In the genomic region with DNA sequence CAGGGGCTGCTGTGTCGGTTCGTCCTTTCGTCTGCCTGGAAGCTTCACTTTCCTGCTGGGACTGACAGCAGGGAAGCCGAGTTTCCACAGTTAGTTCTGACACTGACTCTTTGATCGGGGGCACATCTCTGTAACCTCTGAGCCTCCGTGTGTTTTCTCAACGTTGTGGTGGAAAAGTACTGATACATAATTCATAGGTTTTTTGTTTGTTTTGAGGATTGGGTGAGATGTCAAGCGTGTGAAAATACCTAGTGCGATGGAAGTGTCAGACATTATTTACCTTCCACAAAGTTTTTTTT, we compare ENCODE assay signal across 8 cellular contexts. TPM values are rescaled to one million over a fixed set of nuclear protein-coding genes. Genes with fewer than 3 reads are reported as not detected.
DNase-seq lines count a peak whose midpoint lies in the region; ATAC-seq and TF ChIP-seq lines count a peak whose summit lies in the region.

No MANE protein-coding gene starts in this region.

- intact Hi-C loops in left colon (cut with DNase I, micrococcal nuclease) = loop anchor here in 1 of 2 donors (10.0 kb wide), 1 partner anchor 224 kb away; a partner anchor contains a TSS

- peak overlapping the region; percentile 96 for H3K9ac ChIP-seq in BLaER1

- peak overlapping the region; percentile 89 for H3K4me3 ChIP-seq in BLaER1
- H3K4me3 ChIP-seq in tibial nerve = peak overlapping the region; percentile 90 to 97 (median 92)

- H3K27ac Mint-ChIP-seq in activated naive CD8-positive, alpha-beta T cell treated with anti-CD3 and anti-CD28 coated beads, Interleukin-2, amount 50 U/mL, for 24 hours = peak overlapping the region; percentile 96

- TF ChIP-seq POLR2A in tibial nerve (IDR thresholded peaks at IDR 0.05) = no peak

- peaks cover 39% of the 10 kb centered on the region for H3K4me1 Mint-ChIP-seq in activated naive CD8-positive, alpha-beta T cell treated with anti-CD3 and anti-CD28 coated beads, Interleukin-2, amount 50 U/mL, for 24 hours

- DNase-seq in activated naive CD8-positive, alpha-beta T cell treated with anti-CD3 and anti-CD28 coated beads, Interleukin-2, amount 50 U/mL, for 24 hours = no peak
- DNase-seq in left colon (no peak), tibial nerve (ENCODE audit: low spot score in 2 of 2) (no peak), GDM1 (lab: John Stamatoyannopoulos, UW) (no peak), midbrain (lab: John Stamatoyannopoulos, UW) (no peak), nucleus accumbens (lab: John Stamatoyannopoulos, UW) (no peak)

- H3K4me1 ChIP-seq in BLaER1 = peaks cover 55% of the 10 kb centered on the region
- peaks cover 0 to 39% (median 24%) of the 10 kb centered on the region in 4 donors for H3K4me1 ChIP-seq in tibial nerve

- H3K36me3 ChIP-seq in BLaER1 = peaks cover 17% of the 10 kb centered on the region; the same call in 1 of the 2 replicates
- H3K36me3 ChIP-seq in tibial nerve = peaks cover 0 to 10% (median 0%) of the 10 kb centered on the region in 3 donors

- peaks cover 25% of the 10 kb centered on the region for H3K36me3 Mint-ChIP-seq in activated naive CD8-positive, alpha-beta T cell treated with anti-CD3 and anti-CD28 coated beads, Interleukin-2, amount 50 U/mL, for 24 hours (ENCODE audit: low read depth)

- H3K27ac ChIP-seq in BLaER1 (peak overlapping the region; percentile 93), tibial nerve (peak overlapping the region; percentile 87 to 99 (median 97))

- ATAC-seq in HG02759 (IDR thresholded peaks at IDR 0.05; ENCODE audit: unreplicated experiment) (peak; percentile 2), left colon (peak; percentile 38)
- no peak for ATAC-seq in activated naive CD8-positive, alpha-beta T cell treated with anti-CD3 and anti-CD28 coated beads, Interleukin-2, amount 50 U/mL, for 24 hours

- no peaks in the 10 kb centered on the region for H3K27me3 Mint-ChIP-seq in activated naive CD8-positive, alpha-beta T cell treated with anti-CD3 and anti-CD28 coated beads, Interleukin-2, amount 50 U/mL, for 24 hours

- no peak for TF ChIP-seq EP300 in tibial nerve (IDR thresholded peaks at IDR 0.05)

- 0 to 3% methylated on average over 8 to 9 of the region's 9 CpGs for WGBS in tibial nerve, 2 donors

- peaks cover 7% of the 10 kb centered on the region; the same call in 1 of the 2 replicates for H4K20me1 ChIP-seq in BLaER1

- H3K4me2 ChIP-seq in BLaER1 = peak overlapping the region; percentile 93

- H3K27me3 ChIP-seq in BLaER1 (no peaks in the 10 kb centered on the region), tibial nerve (no peaks in the 10 kb centered on the region)

- no peaks in the 10 kb centered on the region for H3K9me3 ChIP-seq in BLaER1
- no peaks in the 10 kb centered on the region for H3K9me3 ChIP-seq in tibial nerve

- H3K4me3 Mint-ChIP-seq in activated naive CD8-positive, alpha-beta T cell treated with anti-CD3 and anti-CD28 coated beads, Interleukin-2, amount 50 U/mL, for 24 hours = peak overlapping the region; percentile 91

- H3K9me3 Mint-ChIP-seq in activated naive CD8-positive, alpha-beta T cell treated with anti-CD3 and anti-CD28 coated beads, Interleukin-2, amount 50 U/mL, for 24 hours = no peaks in the 10 kb centered on the region

- TF ChIP-seq CTCF in tibial nerve (IDR thresholded peaks at IDR 0.05) = no peak

RNA-seq across cellular contexts. Expression of a gene that starts 0.5 kb away (rescaled TPM):
- total RNA-seq in left colon = 10 to 100 TPM in 1 of 2 donors, 1 to 10 TPM in 1; 9.9 to 10.7 TPM
- 10 to 100 TPM; 10.2 to 15.3 (median 12.6) TPM for total RNA-seq in tibial nerve
